Comparison of ENCODE assay signal across 27 cellular contexts in the genomic region with DNA sequence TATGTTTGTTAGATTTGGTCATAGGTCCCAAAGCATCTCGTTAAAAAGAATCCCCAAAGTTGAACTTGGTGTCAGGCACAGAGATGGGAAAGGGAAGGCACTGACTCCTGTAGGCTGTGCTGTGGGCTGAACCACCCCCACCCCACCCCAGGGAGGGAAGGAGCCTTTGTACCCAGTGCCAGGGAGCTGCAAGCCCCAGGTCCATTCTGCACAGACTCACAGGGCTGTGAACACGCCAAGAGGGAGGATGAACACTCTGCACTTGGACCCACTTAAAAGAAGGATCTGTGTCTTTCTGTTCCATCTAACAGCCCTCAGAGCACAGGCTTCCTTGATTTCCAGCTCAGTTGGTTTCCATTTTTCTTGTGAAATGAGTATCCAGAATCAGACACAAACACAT.
DNase-seq lines count a peak whose midpoint lies in the region; ATAC-seq and TF ChIP-seq lines count a peak whose summit lies in the region.
"Had no signal": no experiment of that assay in that cellular context is flagged by ENCODE, and none has a peak within 500 bp of the region (broad histone marks: within the 10 kb centered on the region; RNA-seq: fewer than 3 reads in every experiment).

No MANE protein-coding gene starts in this region.

- DNase-seq in HL-60 (ENCODE audit: low read depth in 1 of 2, low spot score in 1 of 2): peak in 1 of 2 experiments; percentile 5
- DNase-seq in endodermal cell: peak; percentile 24
- DNase-seq in right lobe of liver: peak in 2 of 3 donors; percentile 82 to 85
- no peak for DNase-seq in stomach
- no peak for DNase-seq in stimulated activated CD8-positive, alpha-beta memory T cell treated with anti-CD3 and anti-CD28 coated beads, Interleukin-4, amount 100 ng/mL, for 48 hours
- DNase-seq: activated CD4-positive, alpha-beta T cell treated with anti-CD3 and anti-CD28 coated beads for 1 hour; activated CD8-positive, alpha-beta memory T cell treated with anti-CD3 and anti-CD28 coated beads, Interleukin-2, amount 50 U/mL, for 48 hours; activated CD8-positive, alpha-beta T cell treated with anti-CD3 and anti-CD28 coated beads for 36 hours; activated naive CD4-positive, alpha-beta T cell treated with anti-CD3 and anti-CD28 coated beads, Interleukin-2, amount 10 ng/mL, durations not matched to agents 7 days and 5 days; CD4-positive, alpha-beta T cell; dermis blood vessel endothelial cell; DMS79 treated with DMSO at 0.1 percent for 48 hours; GDM1; GM23248; Karpas-422; left lung; NCI-H1417 treated with DMSO at 0.1 percent for 48 hours; NCI-H2029 treated with DMSO at 0.1 percent for 48 hours; NCI-H526 treated with DMSO at 0.1 percent for 48 hours; Peyer's patch; SHP77 treated with DMSO at 0.1 percent for 48 hours had no signal

- peaks cover 40% of the 10 kb centered on the region for H3K36me3 Mint-ChIP-seq in endodermal cell (ENCODE audit: low read depth)
- H3K36me3 Mint-ChIP-seq: activated naive CD4-positive, alpha-beta T cell treated with anti-CD3 and anti-CD28 coated beads, Interleukin-2, amount 10 ng/mL, durations not matched to agents 7 days and 5 days; stimulated activated memory B cell treated with anti-CD40 and anti-IgM and Interleukin-4, amounts not matched to agents 10 μg/mL and 1 μg/mL and 100 μg/mL, for 72 hours had no signal

- no peaks in the 10 kb centered on the region for H3K27me3 Mint-ChIP-seq in endodermal cell (ENCODE audit: insufficient read depth)
- H3K27me3 Mint-ChIP-seq: activated CD8-positive, alpha-beta T cell treated with anti-CD3 and anti-CD28 coated beads for 36 hours; activated naive CD4-positive, alpha-beta T cell treated with anti-CD3 and anti-CD28 coated beads, Interleukin-2, amount 10 ng/mL, durations not matched to agents 7 days and 5 days; CD4-positive, alpha-beta T cell had no signal

- ATAC-seq in right lobe of liver (peak; percentile 74 to 92 (median 91)), HG02571 (IDR thresholded peaks at IDR 0.05; ENCODE audit: unreplicated experiment) (no peak), HG02610 (IDR thresholded peaks at IDR 0.05; ENCODE audit: unreplicated experiment) (no peak), GM19351 (IDR thresholded peaks at IDR 0.05; ENCODE audit: unreplicated experiment) (no peak)
- ATAC-seq: activated CD8-positive, alpha-beta T cell treated with anti-CD3 and anti-CD28 coated beads for 36 hours; gastroesophageal sphincter; stimulated activated memory B cell treated with anti-CD40 and anti-IgM and Interleukin-4, amounts not matched to agents 10 μg/mL and 1 μg/mL and 100 μg/mL, for 72 hours had no signal

- no peaks in the 10 kb centered on the region for H3K9me3 Mint-ChIP-seq in endodermal cell
- H3K9me3 Mint-ChIP-seq: activated CD8-positive, alpha-beta T cell treated with anti-CD3 and anti-CD28 coated beads for 36 hours; activated naive CD4-positive, alpha-beta T cell treated with anti-CD3 and anti-CD28 coated beads, Interleukin-2, amount 10 ng/mL, durations not matched to agents 7 days and 5 days; CD4-positive, alpha-beta T cell; stimulated activated memory B cell treated with anti-CD40 and anti-IgM and Interleukin-4, amounts not matched to agents 10 μg/mL and 1 μg/mL and 100 μg/mL, for 72 hours had no signal

- H3K4me1 Mint-ChIP-seq in endodermal cell: peaks cover 3% of the 10 kb centered on the region
- H3K4me1 Mint-ChIP-seq: stimulated activated memory B cell treated with anti-CD40 and anti-IgM and Interleukin-4, amounts not matched to agents 10 μg/mL and 1 μg/mL and 100 μg/mL, for 72 hours had no signal

- H3K9me3 ChIP-seq in endodermal cell (ENCODE audit: control insufficient read depth, low read length) (no peaks in the 10 kb centered on the region), right lobe of liver (no peaks in the 10 kb centered on the region), stomach (no peaks in the 10 kb centered on the region)
- H3K9me3 ChIP-seq: adrenal gland, gastroesophageal sphincter, left lung, Peyer's patch had no signal

- H3K27ac Mint-ChIP-seq in endodermal cell: no peak overlapping the region
- H3K27ac Mint-ChIP-seq: activated CD8-positive, alpha-beta T cell treated with anti-CD3 and anti-CD28 coated beads for 36 hours; activated naive CD4-positive, alpha-beta T cell treated with anti-CD3 and anti-CD28 coated beads, Interleukin-2, amount 10 ng/mL, durations not matched to agents 7 days and 5 days; CD4-positive, alpha-beta T cell; stimulated activated memory B cell treated with anti-CD40 and anti-IgM and Interleukin-4, amounts not matched to agents 10 μg/mL and 1 μg/mL and 100 μg/mL, for 72 hours had no signal

- H3K4me3 Mint-ChIP-seq in endodermal cell: no peak overlapping the region
- H3K4me3 Mint-ChIP-seq: activated CD8-positive, alpha-beta T cell treated with anti-CD3 and anti-CD28 coated beads for 36 hours; activated naive CD4-positive, alpha-beta T cell treated with anti-CD3 and anti-CD28 coated beads, Interleukin-2, amount 10 ng/mL, durations not matched to agents 7 days and 5 days; CD4-positive, alpha-beta T cell; stimulated activated memory B cell treated with anti-CD40 and anti-IgM and Interleukin-4, amounts not matched to agents 10 μg/mL and 1 μg/mL and 100 μg/mL, for 72 hours had no signal

- H3K4me3 ChIP-seq in HL-60 (replicated peaks; ENCODE audit: insufficient read depth, low read length): no peak overlapping the region
- H3K4me3 ChIP-seq in endodermal cell (ENCODE audit: low read length): no peak overlapping the region
- no peak overlapping the region for H3K4me3 ChIP-seq in right lobe of liver
- no peak overlapping the region for H3K4me3 ChIP-seq in stomach
- H3K4me3 ChIP-seq: adrenal gland, gastroesophageal sphincter, GM23248, left lung, Peyer's patch had no signal

- no peak for TF ChIP-seq CTCF in HL-60 (IDR thresholded peaks at IDR 0.05; ENCODE audit: insufficient read depth, low read length)
- TF ChIP-seq CTCF in endodermal cell (conservative IDR thresholded peaks at IDR 0.05): no peak
- no peak for TF ChIP-seq CTCF in right lobe of liver (IDR thresholded peaks at IDR 0.05)
- no peak for TF ChIP-seq CTCF in stomach (IDR thresholded peaks at IDR 0.05)

- no peak for TF ChIP-seq EP300 in stomach (IDR thresholded peaks at IDR 0.05)

- peak overlapping the region; percentile 50; the same call in 1 of the 2 replicates for H3K27ac ChIP-seq in HL-60 (replicated peaks)
- H3K27ac ChIP-seq in endodermal cell (ENCODE audit: low read depth, low read length): no peak overlapping the region
- H3K27ac ChIP-seq in right lobe of liver: peak overlapping the region; percentile 37 to 72 (median 65)
- H3K27ac ChIP-seq in stomach: peak overlapping the region in 3 of 5 donors; percentile 38 to 48 (median 43)
- H3K27ac ChIP-seq: adrenal gland, GM23248 had no signal

- TF ChIP-seq POLR2A in right lobe of liver (IDR thresholded peaks at IDR 0.05) (no peak), stomach (IDR thresholded peaks at IDR 0.05) (no peak)

- WGBS in endodermal cell (ENCODE audit: insufficient coverage in 1 of 2, insufficient read length in 1 of 2), 2 experiments: 88 to 100% methylated on average over 1 to 2 of the region's 2 CpGs
- 7% methylated on average over 2 of the region's 2 CpGs for WGBS in right lobe of liver (ENCODE audit: insufficient coverage, low coverage, low lambda C conversion rate, missing lambda C conversion rate)
- WGBS in stomach, 5 donors: 33 to 65% (median 63%) methylated on average over 2 of the region's 2 CpGs

- H3K9ac ChIP-seq in endodermal cell (ENCODE audit: extremely low read depth, low read length, poor library complexity, severe bottlenecking): no peak overlapping the region
- H3K9ac ChIP-seq: GM23248 had no signal

- H3K27me3 ChIP-seq in HL-60 (ENCODE audit: insufficient read depth, poor library complexity, severe bottlenecking) (no peaks in the 10 kb centered on the region), endodermal cell (ENCODE audit: control insufficient read depth, insufficient read depth, low read length, poor library complexity, severe bottlenecking) (no peaks in the 10 kb centered on the region), right lobe of liver (no peaks in the 10 kb centered on the region), stomach (no peaks in the 10 kb centered on the region)
- H3K27me3 ChIP-seq: adrenal gland, gastroesophageal sphincter, left lung, Peyer's patch had no signal

- H3K36me3 ChIP-seq in endodermal cell (ENCODE audit: control insufficient read depth, insufficient read depth, low read length): peaks cover 76% of the 10 kb centered on the region
- H3K36me3 ChIP-seq in right lobe of liver: peaks cover 0 to 8% (median 0%) of the 10 kb centered on the region in 4 donors
- peaks cover 4 to 23% (median 13%) of the 10 kb centered on the region in 4 donors for H3K36me3 ChIP-seq in stomach

- intact Hi-C loops in right lobe of liver (cut with DNase I): loop anchor here in 1 of 2 donors (10.0 kb wide), 1 partner anchor 97 kb away; no protein-coding TSS in a partner anchor
- intact Hi-C loops in stomach (cut with DNase I; ENCODE audit: low total_unique reads): no loop called here

- no peaks in the 10 kb centered on the region for H3K4me1 ChIP-seq in endodermal cell (ENCODE audit: control insufficient read depth, insufficient read depth, low read length)
- peaks cover 0 to 30% (median 10%) of the 10 kb centered on the region in 4 donors for H3K4me1 ChIP-seq in right lobe of liver
- H3K4me1 ChIP-seq in stomach: peaks cover 0 to 30% (median 20%) of the 10 kb centered on the region in 4 donors

Comparison
In these comparisons a context has a peak if more than half of its experiments do, and no peak if none do; other contexts are left out.
1. DNase-seq: peak in endodermal cell (single experiment) and right lobe of liver (2 of 3); none in stomach (single experiment) and stimulated activated CD8-positive, alpha-beta memory T cell treated with anti-CD3 and anti-CD28 coated beads, Interleukin-4, amount 100 ng/mL, for 48 hours (single experiment).
2. ATAC-seq: peak in right lobe of liver (4 of 4); none in HG02571 (single experiment), HG02610 (single experiment) and GM19351 (single experiment).